In the genomic region with DNA sequence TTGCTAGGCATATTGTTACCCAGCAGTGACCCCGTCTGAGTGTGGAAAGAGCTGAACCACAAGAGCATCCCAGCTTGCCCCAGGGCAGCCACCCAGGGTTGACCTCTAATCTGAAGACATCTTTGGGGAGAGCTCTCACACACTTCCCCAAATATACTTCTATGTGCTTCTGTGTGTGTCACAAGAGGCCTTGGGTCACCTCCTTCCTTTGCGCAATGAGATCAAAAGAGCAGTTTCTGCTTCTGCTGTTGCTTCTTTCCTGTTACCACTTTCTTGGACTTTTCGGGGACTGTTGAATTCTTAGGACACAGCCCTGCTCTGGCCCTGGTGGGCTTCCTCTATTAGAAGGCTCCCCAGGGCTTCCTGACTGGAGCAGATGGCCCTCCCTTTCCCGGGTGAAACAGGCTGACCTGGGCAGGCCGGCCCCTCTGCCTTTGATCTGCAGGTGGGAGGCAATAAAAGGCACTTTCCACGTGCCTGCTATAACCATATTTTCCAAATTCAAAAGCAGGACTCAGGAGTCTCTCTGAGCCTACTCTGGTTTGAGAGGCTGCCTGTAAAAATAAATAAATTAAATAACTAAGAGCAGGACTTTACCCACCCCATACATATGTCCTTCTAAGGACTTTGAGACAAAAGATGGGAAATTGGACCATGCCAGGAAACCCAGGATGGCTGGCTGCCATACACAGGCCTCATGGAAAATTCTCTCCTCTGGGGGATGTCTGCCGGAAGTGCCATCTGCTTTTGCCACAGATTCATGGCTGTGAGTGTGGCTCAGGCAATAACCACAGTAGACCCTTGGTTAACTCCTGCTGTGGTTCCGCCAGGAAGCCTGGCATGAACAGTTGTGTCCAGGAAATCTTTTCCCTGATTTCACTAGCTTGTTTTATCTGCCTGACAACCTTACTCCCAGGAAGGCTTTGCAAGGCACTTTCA, we compare ENCODE assay signal across 8 cellular contexts. TPM values are rescaled to one million over a fixed set of nuclear protein-coding genes. Genes with fewer than 3 reads are reported as not detected.
DNase-seq lines count a peak whose midpoint lies in the region; TF ChIP-seq lines count a peak whose summit lies in the region.

No MANE protein-coding gene starts in this region.

- H2AFZ ChIP-seq in Loucy (ENCODE audit: low read length), result 0 out of 2 replicates have a peak overlapping the region, but pooled peaks have one; percentile 8
- H2AFZ ChIP-seq in MM.1S (ENCODE audit: low read length), result no peak overlapping the region

- H3K4me1 ChIP-seq in Loucy (ENCODE audit: insufficient read depth, low read length, poor library complexity, severe bottlenecking), result peaks cover 37% of the 10 kb centered on the region
- peaks cover 0 to 20% of the 10 kb centered on the region in 2 donors for H3K4me1 ChIP-seq in muscle layer of duodenum (ENCODE audit: control insufficient read depth in 1 of 2, insufficient read depth in 2 of 2, low read length in 2 of 2)
- H3K4me1 ChIP-seq in MM.1S (ENCODE audit: low read length), result peaks cover 10% of the 10 kb centered on the region

- peak; percentile 90 for DNase-seq in CD14-positive monocyte (ENCODE audit: low spot score)
- peak; percentile 2 for DNase-seq in astrocyte of the hippocampus (ENCODE audit: low read depth, low spot score)
- no peak for DNase-seq in GOT3 (lab: John Stamatoyannopoulos, UW)
- DNase-seq in progenitor cell of endocrine pancreas (ENCODE audit: low spot score, unreplicated experiment), result no peak
- DNase-seq in MM.1S, result no peak
- no peak for DNase-seq in NCI-H1417 (lab: John Stamatoyannopoulos, UW)

- TF ChIP-seq CTCF in CD14-positive monocyte (IDR thresholded peaks at IDR 0.05) (no peak), Loucy (conservative IDR thresholded peaks at IDR 0.05; ENCODE audit: low read length) (no peak), progenitor cell of endocrine pancreas (IDR thresholded peaks at IDR 0.05; ENCODE audit: unreplicated experiment) (no peak), MM.1S (IDR thresholded peaks at IDR 0.05; ENCODE audit: low read length) (no peak)

- H3K27ac ChIP-seq in muscle layer of duodenum (ENCODE audit: low read length), result peak overlapping the region; percentile 35
- H3K27ac ChIP-seq in MM.1S (ENCODE audit: low read length), result no peak overlapping the region

- H4K20me1 ChIP-seq in Loucy (ENCODE audit: insufficient read depth, low read length, poor library complexity, severe bottlenecking) (no peaks in the 10 kb centered on the region), MM.1S (ENCODE audit: insufficient read depth, low read length) (no peaks in the 10 kb centered on the region)

- H3K9me3 ChIP-seq in Loucy (ENCODE audit: insufficient read depth, low read depth, low read length) (peaks cover 1% of the 10 kb centered on the region; the same call in 1 of the 2 replicates), muscle layer of duodenum (ENCODE audit: control insufficient read depth in 1 of 2, low read length in 2 of 2) (peaks cover 0 to 1% of the 10 kb centered on the region in 2 donors), MM.1S (replicated peaks; ENCODE audit: insufficient read depth, low read length) (no peaks in the 10 kb centered on the region)

- H3F3A ChIP-seq in Loucy (ENCODE audit: low read depth), result no peaks in the 10 kb centered on the region
- H3F3A ChIP-seq in MM.1S (ENCODE audit: insufficient read depth, low read length), result peaks cover 8% of the 10 kb centered on the region

- H3K36me3 ChIP-seq in Loucy (ENCODE audit: insufficient read depth, low read length) (no peaks in the 10 kb centered on the region), muscle layer of duodenum (ENCODE audit: control insufficient read depth in 1 of 2, insufficient read depth in 2 of 2, low read length in 2 of 2) (no peaks in the 10 kb centered on the region), MM.1S (replicated peaks; ENCODE audit: insufficient read depth, low read length) (no peaks in the 10 kb centered on the region)

- intact Hi-C loops in CD14-positive monocyte (cut with micrococcal nuclease), result loop anchor here (2.0 to 5.0 kb wide), 4 partner anchors 15 to 86 kb away; no protein-coding TSS in a partner anchor

- H3K27me3 Mint-ChIP-seq in CD14-positive monocyte (ENCODE audit: low read depth in 3 of 3), result peaks cover 0 to 4% (median 0%) of the 10 kb centered on the region in 3 donors
- H3K27me3 Mint-ChIP-seq in progenitor cell of endocrine pancreas, result no peaks in the 10 kb centered on the region

- peak overlapping the region; percentile 93 to 98 (median 96) for H3K27ac Mint-ChIP-seq in CD14-positive monocyte
- no peak overlapping the region for H3K27ac Mint-ChIP-seq in progenitor cell of endocrine pancreas

- H3K4me3 Mint-ChIP-seq in CD14-positive monocyte, result peak overlapping the region; percentile 27 to 80
- H3K4me3 Mint-ChIP-seq in progenitor cell of endocrine pancreas (ENCODE audit: low read depth), result no peak overlapping the region

- peak overlapping the region; percentile 53 for H3K4me2 ChIP-seq in Loucy (ENCODE audit: low read depth, low read length, poor library complexity, severe bottlenecking)
- no peak overlapping the region for H3K4me2 ChIP-seq in MM.1S (ENCODE audit: low read depth, low read length)

- H3K27me3 ChIP-seq in Loucy (ENCODE audit: insufficient read depth, low read length, poor library complexity, severe bottlenecking) (no peaks in the 10 kb centered on the region), muscle layer of duodenum (ENCODE audit: low read depth, low read length) (no peaks in the 10 kb centered on the region), MM.1S (replicated peaks; ENCODE audit: insufficient read depth, low read length) (no peaks in the 10 kb centered on the region)

- H3K4me3 ChIP-seq in Loucy (ENCODE audit: low read length, poor library complexity, severe bottlenecking) (no peak overlapping the region), muscle layer of duodenum (ENCODE audit: low read depth in 1 of 2, low read length in 2 of 2) (no peak overlapping the region), MM.1S (ENCODE audit: low read length) (no peak overlapping the region)

- peak overlapping the region; percentile 57 for H3K9ac ChIP-seq in Loucy (ENCODE audit: low read depth, low read length, poor library complexity, severe bottlenecking)
- H3K9ac ChIP-seq in MM.1S (ENCODE audit: low read length), result no peak overlapping the region

- no peaks in the 10 kb centered on the region for H3K9me2 ChIP-seq in Loucy (replicated peaks; ENCODE audit: low read depth, low read length)
- H3K9me2 ChIP-seq in MM.1S (replicated peaks; ENCODE audit: insufficient read depth, low read length), result no peaks in the 10 kb centered on the region

- peaks cover 1 to 4% of the 10 kb centered on the region in 2 donors for H3K36me3 Mint-ChIP-seq in CD14-positive monocyte
- H3K36me3 Mint-ChIP-seq in progenitor cell of endocrine pancreas (ENCODE audit: insufficient read depth), result no peaks in the 10 kb centered on the region

- H3K79me2 ChIP-seq in Loucy (ENCODE audit: insufficient read depth, low read length), result no peaks in the 10 kb centered on the region
- H3K79me2 ChIP-seq in MM.1S (ENCODE audit: low read length), result no peaks in the 10 kb centered on the region

- peaks cover 69% of the 10 kb centered on the region for H3K4me1 Mint-ChIP-seq in CD14-positive monocyte
- H3K4me1 Mint-ChIP-seq in progenitor cell of endocrine pancreas (ENCODE audit: low read depth), result peaks cover 5% of the 10 kb centered on the region

- peaks cover under 1 to 11% (median 4%) of the 10 kb centered on the region in 7 donors for H3K9me3 Mint-ChIP-seq in CD14-positive monocyte
- H3K9me3 Mint-ChIP-seq in progenitor cell of endocrine pancreas (ENCODE audit: low read depth), result peaks cover 5% of the 10 kb centered on the region

RNA-seq across cellular contexts. Expression of a gene that starts 28.3 kb away (rescaled TPM):
- polyA plus RNA-seq in CD14-positive monocyte, result 100 to 1,000 TPM; 216 to 218 TPM
- 0.22 and 0.38 TPM in 2 replicates for total RNA-seq in progenitor cell of endocrine pancreas

RNA-seq across cellular contexts. Expression of a gene that starts 48.1 kb away (rescaled TPM):
- polyA plus RNA-seq in CD14-positive monocyte, result 100 to 1,000 TPM; 248 to 309 TPM
- total RNA-seq in progenitor cell of endocrine pancreas, result 27.7 and 32.3 TPM in 2 replicates

Comparison
In these comparisons a context has a peak if more than half of its experiments do, and no peak if none do; other contexts are left out.
1. DNase-seq: peak in CD14-positive monocyte (single experiment) and astrocyte of the hippocampus (single experiment); none in GOT3 (single experiment), progenitor cell of endocrine pancreas (single experiment), MM.1S (single experiment) and NCI-H1417 (0 of 3).